ENCODE assay signal across 8 cellular contexts in genomic region chr7:48090095-48090805, GRCh38. TPM values are rescaled to one million over a fixed set of nuclear protein-coding genes. Genes with fewer than 3 reads are reported as not detected.
A peak's percentile ranks its signal among the peaks of the same experiment; 100 is the strongest.
DNase-seq lines count a peak whose midpoint lies in the region; ATAC-seq, FAIRE-seq and TF ChIP-seq lines count a peak whose summit lies in the region.

No MANE protein-coding gene starts in this region.

- H3K27me3 Mint-ChIP-seq in activated CD4-positive, alpha-beta T cell treated with anti-CD3 and anti-CD28 coated beads for 36 hours, result no peaks in the 10 kb centered on the region

- no peak for DNase-seq in activated CD4-positive, alpha-beta T cell treated with anti-CD3 and anti-CD28 coated beads for 36 hours
- DNase-seq in activated CD4-positive, alpha-beta T cell treated with anti-CD3 and anti-CD28 coated beads, Interleukin-2, amount 50 U/mL, for 4 hours, result no peak
- DNase-seq in bronchial epithelial cell (ENCODE audit: low read depth) (no peak), right lobe of liver (peak; percentile 63 to 81 (median 78)), tibial artery (no peak), NCI-H226 (no peak), NCI-H1105 treated with DMSO at 0.1 percent for 48 hours (lab: John Stamatoyannopoulos, UW) (no peak), NOMO-1 treated with dmso at 0.1 percent for 144 hours (lab: John Stamatoyannopoulos, UW; ENCODE audit: unreplicated experiment) (no peak)

- H3K27ac Mint-ChIP-seq in activated CD4-positive, alpha-beta T cell treated with anti-CD3 and anti-CD28 coated beads for 36 hours, result peak overlapping the region; percentile 67

- H3K4me3 Mint-ChIP-seq in activated CD4-positive, alpha-beta T cell treated with anti-CD3 and anti-CD28 coated beads for 36 hours, result peak overlapping the region; percentile 81

- TF ChIP-seq POLR2A in right lobe of liver (IDR thresholded peaks at IDR 0.05), result peak; percentile 31

- no peak for ATAC-seq in activated CD4-positive, alpha-beta T cell treated with anti-CD3 and anti-CD28 coated beads for 36 hours
- peak in 3 of 4 donors; percentile 1 to 8 (median 6) for ATAC-seq in right lobe of liver

- CTCF ChIA-PET in activated CD4-positive, alpha-beta T cell treated with anti-CD3 and anti-CD28 coated beads for 36 hours (lab: Charles Lee), result interaction anchor here (1.1 kb wide), 1 partner anchor 102 kb away, joined by 3 read pairs; no protein-coding TSS in a partner anchor

- peaks cover 48% of the 10 kb centered on the region for H3K36me3 Mint-ChIP-seq in activated CD4-positive, alpha-beta T cell treated with anti-CD3 and anti-CD28 coated beads for 36 hours (ENCODE audit: low read depth)

- no peak for TF ChIP-seq CTCF in bronchial epithelial cell (IDR thresholded peaks at IDR 0.05; ENCODE audit: insufficient read depth, low read length, severe bottlenecking)
- no peak for TF ChIP-seq CTCF in right lobe of liver (IDR thresholded peaks at IDR 0.05)
- no peak for TF ChIP-seq CTCF in tibial artery (IDR thresholded peaks at IDR 0.05)

- H3K27me3 ChIP-seq in bronchial epithelial cell (ENCODE audit: control insufficient read depth, insufficient read depth, low read length) (no peaks in the 10 kb centered on the region), right lobe of liver (no peaks in the 10 kb centered on the region), tibial artery (no peaks in the 10 kb centered on the region)

- intact Hi-C loops in activated CD4-positive, alpha-beta T cell treated with anti-CD3 and anti-CD28 coated beads for 36 hours (cut with DNase I, micrococcal nuclease), result no loop called here
- intact Hi-C loops in right lobe of liver (cut with DNase I), result no loop called here
- intact Hi-C loops in tibial artery (cut with DNase I; ENCODE audit: low total_unique reads), result no loop called here

- H3K9me3 Mint-ChIP-seq in activated CD4-positive, alpha-beta T cell treated with anti-CD3 and anti-CD28 coated beads for 36 hours (ENCODE audit: low read depth), result no peaks in the 10 kb centered on the region

- no peak for FAIRE-seq in bronchial epithelial cell (lab: Jason Lieb, UNC)

- H3K27ac ChIP-seq in right lobe of liver (peak overlapping the region; percentile 68 to 98 (median 95)), tibial artery (peak overlapping the region; percentile 88 to 91)

- peaks cover 62% of the 10 kb centered on the region for H3K4me1 Mint-ChIP-seq in activated CD4-positive, alpha-beta T cell treated with anti-CD3 and anti-CD28 coated beads for 36 hours

- H3K4me3 ChIP-seq in bronchial epithelial cell (ENCODE audit: low read depth, low read length) (peak overlapping the region; percentile 83), right lobe of liver (peak overlapping the region; percentile 86 to 97 (median 87)), tibial artery (peak overlapping the region; percentile 78 to 82)

- WGBS in right lobe of liver (ENCODE audit: insufficient coverage, low coverage, low lambda C conversion rate, missing lambda C conversion rate), result 53% methylated on average over 25 of the region's 28 CpGs

- H3K36me3 ChIP-seq in bronchial epithelial cell (ENCODE audit: control insufficient read depth, insufficient read depth, low read length), result peaks cover 28% of the 10 kb centered on the region
- peaks cover 0 to 26% (median 2%) of the 10 kb centered on the region in 4 donors for H3K36me3 ChIP-seq in right lobe of liver
- H3K36me3 ChIP-seq in tibial artery, result peaks cover 0 to 24% (median 19%) of the 10 kb centered on the region in 3 donors

- H3K4me1 ChIP-seq in right lobe of liver (peaks cover 0 to 21% (median 0%) of the 10 kb centered on the region in 4 donors), tibial artery (peaks cover 2 to 50% (median 44%) of the 10 kb centered on the region in 4 donors)

- POLR2A ChIA-PET in activated CD4-positive, alpha-beta T cell treated with anti-CD3 and anti-CD28 coated beads for 36 hours (lab: Charles Lee), result no interaction called here

- H3K9me3 ChIP-seq in right lobe of liver, result no peaks in the 10 kb centered on the region
- no peaks in the 10 kb centered on the region for H3K9me3 ChIP-seq in tibial artery

RNA-seq across cellular contexts. Expression of gene UPP1, which starts 1.2 kb away (rescaled TPM):
- total RNA-seq in activated CD4-positive, alpha-beta T cell treated with anti-CD3 and anti-CD28 coated beads for 36 hours, result 10 to 100 TPM; 51.6 to 70.7 TPM
- 762 and 1,034 TPM in 2 replicates for total RNA-seq in bronchial epithelial cell
- total RNA-seq in right lobe of liver, result 10 to 100 TPM in 4 of 6 experiments, 1 to 10 TPM in 2; 7.3 to 19.8 (median 13.1) TPM

RNA-seq across cellular contexts. Expression of gene C7orf57, which starts 54.9 kb away (rescaled TPM):
- under 1 TPM; 0.33 to 0.46 TPM for total RNA-seq in activated CD4-positive, alpha-beta T cell treated with anti-CD3 and anti-CD28 coated beads for 36 hours
- total RNA-seq in bronchial epithelial cell (0.53 and 2.4 TPM in 2 replicates), right lobe of liver (not detected)

Comparison
In these comparisons a context has a peak if more than half of its experiments do, and no peak if none do; other contexts are left out.
1. DNase-seq: peak in right lobe of liver (3 of 3); none in activated CD4-positive, alpha-beta T cell treated with anti-CD3 and anti-CD28 coated beads for 36 hours (single experiment), activated CD4-positive, alpha-beta T cell treated with anti-CD3 and anti-CD28 coated beads, Interleukin-2, amount 50 U/mL, for 4 hours (0 of 2), bronchial epithelial cell (single experiment), tibial artery (0 of 2), NCI-H226 (single experiment), NCI-H1105 treated with DMSO at 0.1 percent for 48 hours (single experiment) and NOMO-1 treated with dmso at 0.1 percent for 144 hours (single experiment).
2. RNA of gene UPP1, which starts 1.2 kb away (total RNA-seq): 762 to 1,034 TPM in bronchial epithelial cell; 51.6 to 70.7 TPM in activated CD4-positive, alpha-beta T cell treated with anti-CD3 and anti-CD28 coated beads for 36 hours and 7.3 to 19.8 TPM in right lobe of liver; every median in the first group is over 10 times any median in the second.
3. Peak in every context shown above with its lines, with median percentiles within 50 percentile points of each other: H3K4me3 ChIP-seq.